ENCODE assay signal across 8 cellular contexts in genomic region chr1:115469703-115470476, GRCh38.
DNase-seq lines count a peak whose midpoint lies in the region; ATAC-seq lines count a peak whose summit lies in the region.

No MANE protein-coding gene starts in this region.

- H3K36me3 Mint-ChIP-seq in T-helper 2 cell treated with Interferon-gamma antibody and Interleukin-4, amounts not matched to agents 5 μg/mL and 100 μg/mL, for 36 hours (ENCODE audit: low read depth), result no peaks in the 10 kb centered on the region

- no peaks in the 10 kb centered on the region for H3K27me3 Mint-ChIP-seq in T-helper 2 cell treated with Interferon-gamma antibody and Interleukin-4, amounts not matched to agents 5 μg/mL and 100 μg/mL, for 36 hours (ENCODE audit: low read depth)

- no peaks in the 10 kb centered on the region for H3K9me3 Mint-ChIP-seq in T-helper 2 cell treated with Interferon-gamma antibody and Interleukin-4, amounts not matched to agents 5 μg/mL and 100 μg/mL, for 36 hours

- H3K4me3 Mint-ChIP-seq in T-helper 2 cell treated with Interferon-gamma antibody and Interleukin-4, amounts not matched to agents 5 μg/mL and 100 μg/mL, for 36 hours, result no peak overlapping the region

- peak; percentile 22 for DNase-seq in NCI-H345 (lab: John Stamatoyannopoulos, UW)
- DNase-seq in NCI-H345 treated with DMSO at 0.1 percent for 48 hours (lab: John Stamatoyannopoulos, UW; ENCODE audit: unreplicated experiment), result no peak
- DNase-seq in NOMO-1 (lab: John Stamatoyannopoulos, UW; ENCODE audit: unreplicated experiment in 2 of 2), result peak; percentile 13 to 23
- peak; percentile 46 for DNase-seq in amniotic epithelial cell (ENCODE audit: low read depth)
- peak; percentile 44 for DNase-seq in iPS DF 4.7 (ENCODE audit: extremely low read depth, low spot score)
- DNase-seq in stimulated activated CD4-positive, alpha-beta T cell treated with anti-CD3 and anti-CD28 coated beads, Interleukin-2, amount 100 ng/mL, for 24 hours, result peak; percentile 23 to 38
- no peak for DNase-seq in T-helper 2 cell treated with Interferon-gamma antibody and Interleukin-4, amounts not matched to agents 5 μg/mL and 100 μg/mL, for 36 hours (ENCODE audit: low spot score)

- peak; percentile 56 for ATAC-seq in HG02981 (IDR thresholded peaks at IDR 0.05; ENCODE audit: unreplicated experiment)

- H3K4me1 Mint-ChIP-seq in T-helper 2 cell treated with Interferon-gamma antibody and Interleukin-4, amounts not matched to agents 5 μg/mL and 100 μg/mL, for 36 hours (ENCODE audit: low read depth), result peaks cover 2% of the 10 kb centered on the region

- H3K27ac Mint-ChIP-seq in T-helper 2 cell treated with Interferon-gamma antibody and Interleukin-4, amounts not matched to agents 5 μg/mL and 100 μg/mL, for 36 hours, result no peak overlapping the region

Comparison
In these comparisons a context has a peak if more than half of its experiments do, and no peak if none do; other contexts are left out.
1. DNase-seq: peak in NCI-H345 (single experiment), NOMO-1 (2 of 2), amniotic epithelial cell (single experiment), iPS DF 4.7 (single experiment) and stimulated activated CD4-positive, alpha-beta T cell treated with anti-CD3 and anti-CD28 coated beads, Interleukin-2, amount 100 ng/mL, for 24 hours (2 of 2); none in NCI-H345 treated with DMSO at 0.1 percent for 48 hours (single experiment) and T-helper 2 cell treated with Interferon-gamma antibody and Interleukin-4, amounts not matched to agents 5 μg/mL and 100 μg/mL, for 36 hours (single experiment).